20 cellular contexts compared by ENCODE assay signal in genomic region chr10:70600512-70601395, GRCh38. TPM values are rescaled to one million over a fixed set of nuclear protein-coding genes. Genes with fewer than 3 reads are reported as not detected.
A peak's percentile ranks its signal among the peaks of the same experiment; 100 is the strongest.
DNase-seq lines count a peak whose midpoint lies in the region; ATAC-seq and TF ChIP-seq lines count a peak whose summit lies in the region.
"Had no signal": no experiment of that assay in that cellular context is flagged by ENCODE, and none has a peak within 500 bp of the region (broad histone marks: within the 10 kb centered on the region; RNA-seq: fewer than 3 reads in every experiment).

No MANE protein-coding gene starts in this region.

- ATAC-seq in activated T-cell treated with anti-CD3 and anti-CD28 coated beads, Interleukin-2, amount 50 U/mL, for 4 hours: no peak
- ATAC-seq: gastrocnemius medialis, left cardiac atrium, right lobe of liver had no signal

- POLR2A ChIA-PET in activated CD4-positive, alpha-beta memory T cell treated with anti-CD3 and anti-CD28 coated beads for 36 hours (lab: Charles Lee): no interaction called here

- TF ChIP-seq POLR2A in stomach (IDR thresholded peaks at IDR 0.05) (no peak), suprapubic skin (IDR thresholded peaks at IDR 0.05) (no peak)

- H3K4me1 ChIP-seq in stomach: peaks cover 0 to under 1% (median 0%) of the 10 kb centered on the region in 4 donors
- H3K4me1 ChIP-seq in suprapubic skin: no peaks in the 10 kb centered on the region
- no peaks in the 10 kb centered on the region for H3K4me1 ChIP-seq in colonic mucosa
- H3K4me1 ChIP-seq: gastrocnemius medialis had no signal

- TF ChIP-seq EP300 in stomach (IDR thresholded peaks at IDR 0.05): no peak
- no peak for TF ChIP-seq EP300 in suprapubic skin (IDR thresholded peaks at IDR 0.05)

- CTCF ChIA-PET in activated CD4-positive, alpha-beta memory T cell treated with anti-CD3 and anti-CD28 coated beads for 36 hours (lab: Charles Lee): interaction anchor here (0.6 kb wide), 1 partner anchor 228 kb away, joined by 4 read pairs; no protein-coding TSS in a partner anchor

- H3K27ac Mint-ChIP-seq in activated CD4-positive, alpha-beta memory T cell treated with anti-CD3 and anti-CD28 coated beads for 36 hours: no peak overlapping the region
- peak overlapping the region; percentile 99 to 100 (median 99) for H3K27ac Mint-ChIP-seq in immature natural killer cell
- H3K27ac Mint-ChIP-seq: dendritic cell treated with granulocyte-macrophage colony-stimulating factor and Interleukin-4, amounts not matched to agents 40 ng/mL and 50 ng/mL, for 4 days had no signal

- H3K27me3 ChIP-seq in stomach (no peaks in the 10 kb centered on the region), suprapubic skin (no peaks in the 10 kb centered on the region), colonic mucosa (no peaks in the 10 kb centered on the region)
- H3K27me3 ChIP-seq: brain microvascular endothelial cell, gastrocnemius medialis, right lobe of liver had no signal

- 86 to 98% (median 94%) methylated on average over 16 to 24 of the region's 24 CpGs for WGBS in stomach, 5 donors
- WGBS in suprapubic skin: 97% methylated on average over 5 of the region's 24 CpGs

- H3K36me3 ChIP-seq in stomach (no peaks in the 10 kb centered on the region), suprapubic skin (no peaks in the 10 kb centered on the region), colonic mucosa (no peaks in the 10 kb centered on the region)
- H3K36me3 ChIP-seq: brain microvascular endothelial cell, gastrocnemius medialis, right lobe of liver had no signal

- peaks cover 21% of the 10 kb centered on the region for H3K36me3 Mint-ChIP-seq in activated T-cell treated with anti-CD3 and anti-CD28 coated beads, Interleukin-2, amount 50 U/mL, for 4 hours (ENCODE audit: insufficient read depth)
- H3K36me3 Mint-ChIP-seq in activated CD4-positive, alpha-beta memory T cell treated with anti-CD3 and anti-CD28 coated beads for 36 hours: peaks cover 13% of the 10 kb centered on the region
- peaks cover 56 to 59% (median 57%) of the 10 kb centered on the region in 3 donors for H3K36me3 Mint-ChIP-seq in immature natural killer cell

- H3K4me3 ChIP-seq in stomach (peak overlapping the region in 3 of 4 donors; percentile 26 to 31 (median 26)), suprapubic skin (no peak overlapping the region), colonic mucosa (no peak overlapping the region)
- H3K4me3 ChIP-seq: gastrocnemius medialis had no signal

- TF ChIP-seq CTCF in stomach (IDR thresholded peaks at IDR 0.05) (no peak), suprapubic skin (IDR thresholded peaks at IDR 0.05) (no peak), colonic mucosa (IDR thresholded peaks at IDR 0.05) (no peak)

- H3K4me1 Mint-ChIP-seq in activated T-cell treated with anti-CD3 and anti-CD28 coated beads, Interleukin-2, amount 50 U/mL, for 4 hours (ENCODE audit: low read depth): peaks cover 59% of the 10 kb centered on the region
- peaks cover 25% of the 10 kb centered on the region for H3K4me1 Mint-ChIP-seq in activated CD4-positive, alpha-beta memory T cell treated with anti-CD3 and anti-CD28 coated beads for 36 hours (ENCODE audit: low read depth)
- peaks cover 70 to 73% of the 10 kb centered on the region in 2 donors for H3K4me1 Mint-ChIP-seq in immature natural killer cell

- no peak overlapping the region for H3K9ac ChIP-seq in colonic mucosa (ENCODE audit: low read depth in 2 of 2, low read length in 2 of 2)

- H3K27me3 Mint-ChIP-seq in activated T-cell treated with anti-CD3 and anti-CD28 coated beads, Interleukin-2, amount 50 U/mL, for 4 hours (ENCODE audit: low read depth): no peaks in the 10 kb centered on the region
- H3K27me3 Mint-ChIP-seq in activated CD4-positive, alpha-beta memory T cell treated with anti-CD3 and anti-CD28 coated beads for 36 hours: no peaks in the 10 kb centered on the region
- H3K27me3 Mint-ChIP-seq in immature natural killer cell (ENCODE audit: low read depth in 3 of 3): peaks cover 18 to 76% (median 66%) of the 10 kb centered on the region in 3 donors

- H3K9me3 ChIP-seq in stomach (no peaks in the 10 kb centered on the region), suprapubic skin (no peaks in the 10 kb centered on the region), colonic mucosa (no peaks in the 10 kb centered on the region)
- H3K9me3 ChIP-seq: gastrocnemius medialis, right lobe of liver had no signal

- peak overlapping the region; percentile 92 for H3K4me3 Mint-ChIP-seq in activated T-cell treated with anti-CD3 and anti-CD28 coated beads, Interleukin-2, amount 50 U/mL, for 4 hours
- H3K4me3 Mint-ChIP-seq in activated CD4-positive, alpha-beta memory T cell treated with anti-CD3 and anti-CD28 coated beads for 36 hours: peak overlapping the region; percentile 43
- peak overlapping the region; percentile 99 to 100 (median 100) for H3K4me3 Mint-ChIP-seq in immature natural killer cell
- H3K4me3 Mint-ChIP-seq: dendritic cell treated with granulocyte-macrophage colony-stimulating factor and Interleukin-4, amounts not matched to agents 40 ng/mL and 50 ng/mL, for 4 days had no signal

- no peaks in the 10 kb centered on the region for H3K9me3 Mint-ChIP-seq in activated T-cell treated with anti-CD3 and anti-CD28 coated beads, Interleukin-2, amount 50 U/mL, for 4 hours
- H3K9me3 Mint-ChIP-seq in activated CD4-positive, alpha-beta memory T cell treated with anti-CD3 and anti-CD28 coated beads for 36 hours: no peaks in the 10 kb centered on the region
- H3K9me3 Mint-ChIP-seq in immature natural killer cell: no peaks in the 10 kb centered on the region
- H3K9me3 Mint-ChIP-seq: dendritic cell treated with granulocyte-macrophage colony-stimulating factor and Interleukin-4, amounts not matched to agents 40 ng/mL and 50 ng/mL, for 4 days had no signal

- no peak for DNase-seq in activated T-cell treated with anti-CD3 and anti-CD28 coated beads, Interleukin-2, amount 50 U/mL, for 4 hours
- DNase-seq in activated T-cell treated with anti-CD3 and anti-CD28 coated beads for 4 hours: no peak
- no peak for DNase-seq in activated CD4-positive, alpha-beta memory T cell treated with anti-CD3 and anti-CD28 coated beads for 36 hours
- peak in 1 of 3 donors; percentile 34 for DNase-seq in immature natural killer cell
- DNase-seq in stomach: no peak
- DNase-seq in suprapubic skin (ENCODE audit: low spot score in 2 of 2): no peak
- no peak for DNase-seq in colonic mucosa
- no peak for DNase-seq in T1000 (lab: John Stamatoyannopoulos, UW)
- DNase-seq: activated naive CD4-positive, alpha-beta T cell treated with Interleukin-2 at 50 U/mL for 16 hours; brain microvascular endothelial cell; COR-L47; gastrocnemius medialis; left cardiac atrium; NCI-H1436 treated with DMSO at 0.1 percent for 48 hours; NCI-H774; nucleus accumbens; right lobe of liver had no signal

- intact Hi-C loops in activated CD4-positive, alpha-beta memory T cell treated with anti-CD3 and anti-CD28 coated beads for 36 hours (cut with micrococcal nuclease): loop anchor here (5.0 kb wide), 1 partner anchor 43 kb away; no protein-coding TSS in a partner anchor
- intact Hi-C loops in stomach (cut with DNase I; ENCODE audit: low total_unique reads): no loop called here
- intact Hi-C loops in colonic mucosa (cut with DNase I): no loop called here

- H3K27ac ChIP-seq in stomach (no peak overlapping the region), suprapubic skin (no peak overlapping the region), colonic mucosa (no peak overlapping the region)
- H3K27ac ChIP-seq: brain microvascular endothelial cell, gastrocnemius medialis, right lobe of liver had no signal

RNA-seq across cellular contexts. Expression of gene PRF1, which starts 1.8 kb away (rescaled TPM):
- total RNA-seq in activated T-cell treated with anti-CD3 and anti-CD28 coated beads, Interleukin-2, amount 50 U/mL, for 4 hours: 10 to 100 TPM; 15.7 to 57.6 (median 36.6) TPM
- total RNA-seq in activated CD4-positive, alpha-beta memory T cell treated with anti-CD3 and anti-CD28 coated beads for 36 hours: 10 to 100 TPM; 32.4 to 32.6 TPM
- polyA plus RNA-seq in immature natural killer cell: 1,000 to 10,000 TPM; 4,156 to 6,150 (median 5,696) TPM
- 1 to 10 TPM in 3 of 5 donors, under 1 TPM in 1, not detected in 1; under 0.01 to 2.3 (median 1.4) TPM for total RNA-seq in stomach
- 10 to 100 TPM in 1 of 3 donors, 1 to 10 TPM in 1, under 1 TPM in 1; 0.73 to 11.0 (median 1.4) TPM for polyA plus RNA-seq in stomach
- 1 to 10 TPM in 1 of 4 donors, under 1 TPM in 2, not detected in 1; 0.34 to 2.5 (median 0.70) TPM for total RNA-seq in suprapubic skin
- 1 to 10 TPM in 1 of 2 donors, under 1 TPM in 1; 0.96 to 1.3 TPM for total RNA-seq in colonic mucosa
- total RNA-seq: Daoy, epithelial cell of proximal tubule had no signal

Comparison
In these comparisons a context has a peak if more than half of its experiments do, and no peak if none do; other contexts are left out.
1. H3K4me3 Mint-ChIP-seq: peak in every context shown above with its lines; median percentile 100 in immature natural killer cell; 92 in activated T-cell treated with anti-CD3 and anti-CD28 coated beads, Interleukin-2, amount 50 U/mL, for 4 hours; 43 in activated CD4-positive, alpha-beta memory T cell treated with anti-CD3 and anti-CD28 coated beads for 36 hours.
2. H3K4me3 ChIP-seq: peak in stomach (3 of 4); none in suprapubic skin (single experiment) and colonic mucosa (single experiment).
3. RNA of gene PRF1, which starts 1.8 kb away (total RNA-seq): 15.7 to 57.6 TPM in activated T-cell treated with anti-CD3 and anti-CD28 coated beads, Interleukin-2, amount 50 U/mL, for 4 hours and 32.4 to 32.6 TPM in activated CD4-positive, alpha-beta memory T cell treated with anti-CD3 and anti-CD28 coated beads for 36 hours; 0.96 to 1.3 TPM in colonic mucosa, under 0.01 to 2.3 TPM in stomach and 0.34 to 2.5 TPM in suprapubic skin; every median in the first group is over 4 times any median in the second.